18 cellular contexts compared by ENCODE assay signal in genomic region chr17:49667854-49668253, GRCh38. TPM values are rescaled to one million over a fixed set of nuclear protein-coding genes. Genes with fewer than 3 reads are reported as not detected.
A peak's percentile ranks its signal among the peaks of the same experiment; 100 is the strongest.
DNase-seq lines count a peak whose midpoint lies in the region; ATAC-seq and TF ChIP-seq lines count a peak whose summit lies in the region.
"Had no signal": no experiment of that assay in that cellular context is flagged by ENCODE, and none has a peak within 500 bp of the region (broad histone marks: within the 10 kb centered on the region; RNA-seq: fewer than 3 reads in every experiment).

No MANE protein-coding gene starts in this region.

- H3K79me2 ChIP-seq in hepatocyte, result peaks cover 99% of the 10 kb centered on the region

- no peak overlapping the region for H3K4me2 ChIP-seq in hepatocyte
- H3K4me2 ChIP-seq: KMS-11 had no signal

- H3K9me2 ChIP-seq in hepatocyte (replicated peaks; ENCODE audit: insufficient read depth), result no peaks in the 10 kb centered on the region

- H3K4me3 ChIP-seq in psoas muscle, result no peak overlapping the region
- no peak overlapping the region for H3K4me3 ChIP-seq in hepatocyte
- H3K4me3 ChIP-seq in stomach, result no peak overlapping the region
- H3K4me3 ChIP-seq: Peyer's patch had no signal

- TF ChIP-seq CTCF in psoas muscle (IDR thresholded peaks at IDR 0.05), result no peak
- TF ChIP-seq CTCF in hepatocyte (IDR thresholded peaks at IDR 0.05; ENCODE audit: poor library complexity), result no peak
- no peak for TF ChIP-seq CTCF in stomach (IDR thresholded peaks at IDR 0.05)
- TF ChIP-seq CTCF in type B pancreatic cell (conservative IDR thresholded peaks at IDR 0.05), result no peak

- H3K27me3 Mint-ChIP-seq in activated T-cell treated with anti-CD3 and anti-CD28 coated beads, Interleukin-2, amount 50 U/mL, for 4 hours (ENCODE audit: low read depth), result no peaks in the 10 kb centered on the region
- H3K27me3 Mint-ChIP-seq in type B pancreatic cell, result no peaks in the 10 kb centered on the region
- H3K27me3 Mint-ChIP-seq: CD4-positive, CD25-positive, alpha-beta regulatory T cell had no signal

- intact Hi-C loops in psoas muscle (cut with DNase I), result no loop called here
- intact Hi-C loops in stomach (cut with DNase I; ENCODE audit: low total_unique reads), result no loop called here

- no peak overlapping the region for H3K27ac Mint-ChIP-seq in type B pancreatic cell

- H3K9me3 ChIP-seq in psoas muscle (no peaks in the 10 kb centered on the region), hepatocyte (ENCODE audit: low read depth) (no peaks in the 10 kb centered on the region), stomach (no peaks in the 10 kb centered on the region)
- H3K9me3 ChIP-seq: Peyer's patch had no signal

- no peak overlapping the region for H3K4me3 Mint-ChIP-seq in activated T-cell treated with anti-CD3 and anti-CD28 coated beads, Interleukin-2, amount 50 U/mL, for 4 hours
- H3K4me3 Mint-ChIP-seq in type B pancreatic cell, result no peak overlapping the region

- 84 to 91% (median 86%) methylated on average over 2 of the region's 2 CpGs for WGBS in psoas muscle, 3 donors
- 94% methylated on average over 2 of the region's 2 CpGs for WGBS in hepatocyte (ENCODE audit: low lambda C conversion rate, missing lambda C conversion rate)
- 81 to 88% (median 86%) methylated on average over 2 of the region's 2 CpGs for WGBS in stomach, 5 donors

- peak; percentile 16 for DNase-seq in activated T-cell treated with anti-CD3 and anti-CD28 coated beads, Interleukin-2, amount 50 U/mL, for 4 hours
- DNase-seq in activated T-cell treated with anti-CD3 and anti-CD28 coated beads for 4 hours (no peak), GF-D8 (lab: John Stamatoyannopoulos, UW) (peak; percentile 6), psoas muscle (no peak), hepatocyte (ENCODE audit: low spot score) (no peak), stomach (no peak), type B pancreatic cell (ENCODE audit: extremely low spot score, unreplicated experiment) (no peak)
- DNase-seq: CD4-positive, CD25-positive, alpha-beta regulatory T cell; DMS79 treated with DMSO at 0.1 percent for 48 hours; H7; NCI-H1105 treated with DMSO at 0.1 percent for 48 hours; NCI-H1930; NCI-H2171 treated with DMSO at 0.1 percent for 48 hours; NCI-H510A; Peyer's patch; Right ventricle myocardium superior had no signal

- H3K36me3 ChIP-seq in psoas muscle (ENCODE audit: insufficient read depth in 1 of 2, low read depth in 1 of 2) (peaks cover 0 to 16% of the 10 kb centered on the region in 2 donors), hepatocyte (replicated peaks; ENCODE audit: insufficient read depth, low read depth) (no peaks in the 10 kb centered on the region), stomach (peaks cover 0 to 11% (median 8%) of the 10 kb centered on the region in 4 donors)

- TF ChIP-seq EP300 in stomach (IDR thresholded peaks at IDR 0.05), result no peak

- H4K20me1 ChIP-seq in hepatocyte (ENCODE audit: insufficient read depth, poor library complexity, severe bottlenecking), result peaks cover 37% of the 10 kb centered on the region

- H3K9me3 Mint-ChIP-seq in activated T-cell treated with anti-CD3 and anti-CD28 coated beads, Interleukin-2, amount 50 U/mL, for 4 hours, result no peaks in the 10 kb centered on the region
- no peaks in the 10 kb centered on the region for H3K9me3 Mint-ChIP-seq in type B pancreatic cell
- H3K9me3 Mint-ChIP-seq: CD4-positive, CD25-positive, alpha-beta regulatory T cell had no signal

- no peaks in the 10 kb centered on the region for H3K27me3 ChIP-seq in psoas muscle (ENCODE audit: insufficient read depth in 3 of 3, low read length in 2 of 3)
- H3K27me3 ChIP-seq in hepatocyte, result no peaks in the 10 kb centered on the region
- no peaks in the 10 kb centered on the region for H3K27me3 ChIP-seq in stomach
- H3K27me3 ChIP-seq: Peyer's patch had no signal

- ATAC-seq in activated T-cell treated with anti-CD3 and anti-CD28 coated beads, Interleukin-2, amount 50 U/mL, for 4 hours, result no peak
- ATAC-seq in esophagus mucosa (peak; percentile 39), psoas muscle (peak in 1 of 4 donors; percentile 19)

- peaks cover 43% of the 10 kb centered on the region for H3K4me1 ChIP-seq in psoas muscle
- no peaks in the 10 kb centered on the region for H3K4me1 ChIP-seq in hepatocyte (ENCODE audit: insufficient read depth)
- H3K4me1 ChIP-seq in stomach, result peaks cover 16 to 70% (median 38%) of the 10 kb centered on the region in 4 donors

- peaks cover 44% of the 10 kb centered on the region for H3K4me1 Mint-ChIP-seq in activated T-cell treated with anti-CD3 and anti-CD28 coated beads, Interleukin-2, amount 50 U/mL, for 4 hours (ENCODE audit: low read depth)
- H3K4me1 Mint-ChIP-seq in type B pancreatic cell (ENCODE audit: unreplicated experiment), result no peaks in the 10 kb centered on the region

- TF ChIP-seq POLR2A in stomach (IDR thresholded peaks at IDR 0.05), result no peak

- H3K36me3 Mint-ChIP-seq in activated T-cell treated with anti-CD3 and anti-CD28 coated beads, Interleukin-2, amount 50 U/mL, for 4 hours (ENCODE audit: insufficient read depth), result peaks cover 10% of the 10 kb centered on the region
- peaks cover 9% of the 10 kb centered on the region for H3K36me3 Mint-ChIP-seq in type B pancreatic cell

- H3K27ac ChIP-seq in psoas muscle (peak overlapping the region; percentile 10), hepatocyte (no peak overlapping the region), stomach (no peak overlapping the region)
- H3K27ac ChIP-seq: KMS-11, Peyer's patch had no signal

- H2AFZ ChIP-seq in hepatocyte, result no peak overlapping the region

RNA-seq across cellular contexts. Expression of gene SPOP, which starts 10.0 kb away (rescaled TPM):
- 10 to 100 TPM; 61.4 to 78.1 (median 71.9) TPM for total RNA-seq in activated T-cell treated with anti-CD3 and anti-CD28 coated beads, Interleukin-2, amount 50 U/mL, for 4 hours
- total RNA-seq in esophagus mucosa (27.9 TPM), psoas muscle (10 to 100 TPM; 37.1 to 59.7 (median 52.0) TPM), hepatocyte (46.5 and 51.2 TPM in 2 replicates), stomach (100 to 1,000 TPM in 2 of 5 donors, 10 to 100 TPM in 3; 17.5 to 309 (median 49.2) TPM), type B pancreatic cell (ENCODE audit: low replicate concordance) (50.5 and 67.7 TPM in 2 replicates)
- polyA plus RNA-seq in psoas muscle (10 to 100 TPM; 31.2 to 64.9 (median 35.5) TPM), hepatocyte (65.7 and 77.3 TPM in 2 replicates), stomach (10 to 100 TPM; 23.3 to 42.0 (median 30.8) TPM)

RNA-seq across cellular contexts. Expression of gene SLC35B1, which starts 39.9 kb away (rescaled TPM):
- 10 to 100 TPM; 89.1 to 90.4 (median 90.3) TPM for total RNA-seq in activated T-cell treated with anti-CD3 and anti-CD28 coated beads, Interleukin-2, amount 50 U/mL, for 4 hours
- total RNA-seq in esophagus mucosa (37.2 TPM), psoas muscle (10 to 100 TPM; 39.5 to 69.5 (median 60.9) TPM), hepatocyte (99.8 and 141 TPM in 2 replicates), stomach (10 to 100 TPM; 36.2 to 59.8 (median 48.1) TPM), type B pancreatic cell (ENCODE audit: low replicate concordance) (65.2 and 71.7 TPM in 2 replicates)
- polyA plus RNA-seq in psoas muscle (10 to 100 TPM; 60.7 to 85.7 (median 83.5) TPM), hepatocyte (98.1 and 113 TPM in 2 replicates), stomach (10 to 100 TPM; 26.3 to 36.2 (median 34.2) TPM)

Comparison
In these comparisons a context has a peak if more than half of its experiments do, and no peak if none do; other contexts are left out.
1. DNase-seq: peak in activated T-cell treated with anti-CD3 and anti-CD28 coated beads, Interleukin-2, amount 50 U/mL, for 4 hours (single experiment) and GF-D8 (single experiment); none in activated T-cell treated with anti-CD3 and anti-CD28 coated beads for 4 hours (single experiment), psoas muscle (0 of 2), hepatocyte (single experiment), stomach (single experiment) and type B pancreatic cell (single experiment).